Comparison of ENCODE assay signal across 18 cellular contexts in genomic region chr10:97028832-97029178, GRCh38.
DNase-seq lines count a peak whose midpoint lies in the region; ATAC-seq and TF ChIP-seq lines count a peak whose summit lies in the region.
"Had no signal": no experiment of that assay in that cellular context is flagged by ENCODE, and none has a peak within 500 bp of the region (broad histone marks: within the 10 kb centered on the region; RNA-seq: fewer than 3 reads in every experiment).

No MANE protein-coding gene starts in this region.

- H4K20me1 ChIP-seq in PC-3 (ENCODE audit: low read length): no peaks in the 10 kb centered on the region
- H4K20me1 ChIP-seq: BLaER1 had no signal

- CTCF ChIA-PET in HEK293 (lab: Yijun Ruan, JAX): interaction anchor here (6.5 kb wide), 1 partner anchor 8 kb away, joined by 73 read pairs; no protein-coding TSS in a partner anchor
- CTCF ChIA-PET in PC-3 (lab: Charles Lee): no interaction called here

- no peak overlapping the region for H3K4me3 ChIP-seq in HEK293 (ENCODE audit: low read depth, low read length)
- H3K4me3 ChIP-seq in PC-3 (ENCODE audit: low read length): no peak overlapping the region
- H3K4me3 ChIP-seq: BLaER1 had no signal

- H3K9me3 ChIP-seq in HEK293 (ENCODE audit: control insufficient read depth, insufficient read depth, low read depth, low read length) (no peaks in the 10 kb centered on the region), PC-3 (ENCODE audit: low read length) (no peaks in the 10 kb centered on the region)
- H3K9me3 ChIP-seq: BE2C, BLaER1, Caco-2 had no signal

- no peaks in the 10 kb centered on the region for H3K27me3 ChIP-seq in PC-3 (ENCODE audit: low read length)
- H3K27me3 ChIP-seq: BE2C, BLaER1 had no signal

- H2AFZ ChIP-seq in PC-3 (ENCODE audit: low read length): no peak overlapping the region

- BruUV-seq in PC-3 (replicated peaks; lab: Mats Ljungman, UMichigan): no TSS peak

- H3K79me2 ChIP-seq in PC-3 (ENCODE audit: low read length): no peaks in the 10 kb centered on the region

- H3K9me2 ChIP-seq in PC-3 (replicated peaks; ENCODE audit: low read length): no peaks in the 10 kb centered on the region

- peaks cover 6% of the 10 kb centered on the region; the same call in 1 of the 2 replicates for H3K27me3 Mint-ChIP-seq in HFFc6 (ENCODE audit: insufficient read depth)
- H3K27me3 Mint-ChIP-seq: CD4-positive, alpha-beta T cell had no signal

- no peak for ATAC-seq in PC-3
- ATAC-seq in sciatic nerve: no peak
- no peak for ATAC-seq in HG03354 (IDR thresholded peaks at IDR 0.05; ENCODE audit: poor library complexity, severe bottlenecking, unreplicated experiment)
- no peak for ATAC-seq in HG02763 (IDR thresholded peaks at IDR 0.05; ENCODE audit: unreplicated experiment)
- no peak for ATAC-seq in HG03196 (IDR thresholded peaks at IDR 0.05; ENCODE audit: unreplicated experiment)
- no peak for ATAC-seq in GM18907 (IDR thresholded peaks at IDR 0.05; ENCODE audit: unreplicated experiment)
- ATAC-seq: CD8-positive, alpha-beta T cell had no signal

- H3K4me2 ChIP-seq in PC-3 (ENCODE audit: low read length): peak overlapping the region; percentile 44; the same call in 1 of the 2 replicates
- H3K4me2 ChIP-seq: BLaER1 had no signal

- H3K4me3 Mint-ChIP-seq in HFFc6: no peak overlapping the region
- H3K4me3 Mint-ChIP-seq: CD4-positive, alpha-beta T cell; CD8-positive, alpha-beta T cell had no signal

- H3K27ac ChIP-seq in HEK293 (ENCODE audit: extremely low read depth, low read depth, low read length): no peak overlapping the region
- H3K27ac ChIP-seq in PC-3 (ENCODE audit: low read length): 0 out of 2 replicates have a peak overlapping the region, but pooled peaks have one; percentile 13
- H3K27ac ChIP-seq: BLaER1, C4-2B had no signal

- H3K9ac ChIP-seq in PC-3 (ENCODE audit: low read length): no peak overlapping the region
- H3K9ac ChIP-seq: BLaER1 had no signal

- DNase-seq in HFFc6: no peak
- DNase-seq in PC-3: no peak
- DNase-seq in sciatic nerve (ENCODE audit: low spot score): peak; percentile 4
- DNase-seq: 8988T; BE2C; Caco-2; Calu3; CD4-positive, alpha-beta T cell; CD8-positive, alpha-beta T cell; DMS79 treated with DMSO at 0.1 percent for 48 hours; GF-D8 had no signal

- TF ChIP-seq CTCF in HEK293 (tag by site-specific recombination; IDR thresholded peaks at IDR 0.05) (no peak), HFFc6 (IDR thresholded peaks at IDR 0.05) (no peak), PC-3 (conservative IDR thresholded peaks at IDR 0.05; ENCODE audit: low read depth, low read length) (no peak)

- H3K4me1 ChIP-seq in HEK293 (ENCODE audit: control insufficient read depth, insufficient read depth, low read length): peaks cover 11% of the 10 kb centered on the region; the same call in 1 of the 2 replicates
- peaks cover 27% of the 10 kb centered on the region for H3K4me1 ChIP-seq in PC-3 (ENCODE audit: insufficient read depth, low read length)
- H3K4me1 ChIP-seq: BE2C had no signal

- peaks cover 10% of the 10 kb centered on the region for H3K9me3 Mint-ChIP-seq in HFFc6
- H3K9me3 Mint-ChIP-seq: CD4-positive, alpha-beta T cell; CD8-positive, alpha-beta T cell had no signal

- intact Hi-C loops in PC-3 (cut with micrococcal nuclease): loop anchor here (5.0 to 10.0 kb wide), 2 partner anchors 197 to 264 kb away; partner anchors contain the start of gene LCOR
- intact Hi-C loops in sciatic nerve (cut with DNase I): no loop called here

- H3K36me3 ChIP-seq in HEK293 (ENCODE audit: control insufficient read depth in 2 of 2, insufficient read depth in 1 of 2, low read length in 2 of 2) (no peaks in the 10 kb centered on the region), PC-3 (ENCODE audit: low read depth, low read length) (no peaks in the 10 kb centered on the region; the same call in 1 of the 2 replicates)
- H3K36me3 ChIP-seq: BE2C, BLaER1 had no signal

- POLR2A ChIA-PET in HEK293 (lab: Yijun Ruan, JAX) (no interaction called here), PC-3 (lab: Charles Lee; ENCODE audit: unreplicated experiment) (no interaction called here)

- H3K36me3 Mint-ChIP-seq in HFFc6 (ENCODE audit: low read depth): peaks cover 13% of the 10 kb centered on the region
- H3K36me3 Mint-ChIP-seq: CD8-positive, alpha-beta T cell had no signal

- peak overlapping the region; percentile 20 for H3K27ac Mint-ChIP-seq in HFFc6
- H3K27ac Mint-ChIP-seq: CD4-positive, alpha-beta T cell; CD8-positive, alpha-beta T cell had no signal

- H3K4me1 Mint-ChIP-seq in HFFc6 (ENCODE audit: low read depth): peaks cover 37% of the 10 kb centered on the region

- H3F3A ChIP-seq in PC-3 (ENCODE audit: low read length, unreplicated experiment): no peaks in the 10 kb centered on the region

TF ChIP-seq in HEK293, 187 proteins besides CTCF, POLR2A, EP300 and RAD21:
- TF ChIP-seq ZBTB7A (tag by site-specific recombination; IDR thresholded peaks at IDR 0.05; ENCODE audit: low read depth): no peak
- no peak for TF ChIP-seq ZNF37A (tag by site-specific recombination; IDR thresholded peaks at IDR 0.05)
- peak; percentile 66; the same call in 1 of the 2 replicates for TF ChIP-seq ZNF23 (tag by site-specific recombination; IDR thresholded peaks at IDR 0.05; ENCODE audit: borderline replicate concordance)
- TF ChIP-seq ZBTB17 (tag by site-specific recombination; IDR thresholded peaks at IDR 0.05): peak; percentile 56; the same call in 1 of the 2 replicates
- TF ChIP-seq, protein P1, sequence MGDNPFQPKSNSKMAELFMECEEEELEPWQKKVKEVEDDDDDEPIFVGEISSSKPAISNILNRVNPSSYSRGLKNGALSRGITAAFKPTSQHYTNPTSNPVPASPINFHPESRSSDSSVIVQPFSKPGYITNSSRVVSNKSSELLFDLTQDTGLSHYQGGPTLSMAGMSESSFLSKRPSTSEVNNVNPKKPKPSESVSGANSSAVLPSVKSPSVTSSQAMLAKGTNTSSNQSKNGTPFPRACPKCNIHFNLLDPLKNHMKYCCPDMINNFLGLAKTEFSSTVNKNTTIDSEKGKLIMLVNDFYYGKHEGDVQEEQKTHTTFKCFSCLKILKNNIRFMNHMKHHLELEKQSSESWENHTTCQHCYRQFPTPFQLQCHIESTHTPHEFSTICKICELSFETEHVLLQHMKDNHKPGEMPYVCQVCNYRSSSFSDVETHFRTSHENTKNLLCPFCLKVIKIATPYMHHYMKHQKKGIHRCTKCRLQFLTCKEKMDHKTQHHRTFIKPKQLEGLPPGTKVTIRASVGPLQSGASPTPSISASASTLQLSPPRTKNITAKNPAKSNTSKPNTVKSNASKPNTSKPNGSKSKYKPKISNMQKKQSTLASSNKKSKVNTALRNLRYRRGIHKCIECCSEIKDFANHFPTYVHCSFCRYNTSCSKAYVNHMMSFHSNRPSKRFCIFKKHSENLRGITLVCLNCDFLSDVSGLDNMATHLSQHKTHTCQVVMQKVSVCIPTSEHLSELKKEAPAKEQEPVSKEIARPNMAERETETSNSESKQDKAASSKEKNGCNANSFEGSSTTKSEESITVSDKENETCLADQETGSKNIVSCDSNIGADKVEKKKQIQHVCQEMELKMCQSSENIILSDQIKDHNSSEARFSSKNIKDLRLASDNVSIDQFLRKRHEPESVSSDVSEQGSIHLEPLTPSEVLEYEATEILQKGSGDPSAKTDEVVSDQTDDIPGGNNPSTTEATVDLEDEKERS (tag by site-specific recombination; IDR thresholded peaks at IDR 0.05): no peak
- TF ChIP-seq ZNF404 (tag by site-specific recombination; IDR thresholded peaks at IDR 0.05): no peak
TF ChIP-seq in HEK293: peak in this region for 2.
